ENCODE assay signal across 1 cellular context in genomic region chr6:132607544-132608233, GRCh38.
TF ChIP-seq lines count a peak whose summit lies in the region.

No MANE protein-coding gene starts in this region.

TF ChIP-seq in liver, 16 proteins besides CTCF, POLR2A, EP300 and RAD21 (continued from another document):
- TF ChIP-seq MAX (IDR thresholded peaks at IDR 0.05) (peak; percentile 9), YY1 (IDR thresholded peaks at IDR 0.05) (no peak), JUND (IDR thresholded peaks at IDR 0.05) (peak in 1 of 2 donors; percentile 32), NR2F2 (IDR thresholded peaks at IDR 0.05) (peak; percentile 36), FOXA2 (IDR thresholded peaks at IDR 0.05) (no peak), RXRA (IDR thresholded peaks at IDR 0.05) (peak; percentile 37 to 52), SP1 (IDR thresholded peaks at IDR 0.05) (peak; percentile 77), HNF4A (conservative IDR thresholded peaks at IDR 0.05) (peak; percentile 25 to 51)
